In genomic region chr13:36029171-36029570, GRCh38 we compare ENCODE assay signal across 23 cellular contexts.
A peak's percentile ranks its signal among the peaks of the same experiment; 100 is the strongest.
DNase-seq lines count a peak whose midpoint lies in the region; ATAC-seq and TF ChIP-seq lines count a peak whose summit lies in the region.
"Had no signal": no experiment of that assay in that cellular context is flagged by ENCODE, and none has a peak within 500 bp of the region (broad histone marks: within the 10 kb centered on the region; RNA-seq: fewer than 3 reads in every experiment).

No MANE protein-coding gene starts in this region.

- no peak overlapping the region for H3K27ac ChIP-seq in heart right ventricle
- H3K27ac ChIP-seq in CD4-positive, alpha-beta memory T cell (ENCODE audit: low read depth, low read length): no peak overlapping the region
- H3K27ac ChIP-seq: esophagus muscularis mucosa, hepatocyte, right atrium auricular region, thyroid gland had no signal

- DNase-seq in EH (ENCODE audit: low read depth) (peak; percentile 3), NCI-H146 treated with DMSO at 0.1 percent for 48 hours (lab: John Stamatoyannopoulos, UW; ENCODE audit: unreplicated experiment) (peak; percentile 77), astrocyte of the hippocampus (ENCODE audit: low read depth, low spot score) (peak; percentile 58), fibroblast of the aortic adventitia (ENCODE audit: low read depth) (peak; percentile 71), heart right ventricle (no peak), NCI-H1436 treated with DMSO at 0.1 percent for 48 hours (lab: John Stamatoyannopoulos, UW) (no peak)
- no peak for DNase-seq in activated T-cell treated with anti-CD3 and anti-CD28 coated beads, Interleukin-2, amount 50 U/mL, for 72 hours
- no peak for DNase-seq in CD4-positive, alpha-beta memory T cell
- DNase-seq: activated CD8-positive, alpha-beta memory T cell treated with anti-CD3 and anti-CD28 coated beads for 24 hours; activated effector memory CD4-positive, alpha-beta T cell treated with Interleukin-2 at 50 U/mL for 16 hours; amniotic stem cell; Calu3; dermis blood vessel endothelial cell; H9; kidney glomerular epithelial cell; NCI-H2171 treated with DMSO at 0.1 percent for 48 hours; stimulated activated CD4-positive, alpha-beta T cell treated with anti-CD3 and anti-CD28 coated beads, Interleukin-4, amount 100 ng/mL, for 1 hour; stimulated activated CD8-positive, alpha-beta memory T cell treated with anti-CD3 and anti-CD28 coated beads, Interleukin-4, amount 100 ng/mL, for 48 hours; T-cell; thyroid gland had no signal

- H3K27ac Mint-ChIP-seq in activated T-cell treated with anti-CD3 and anti-CD28 coated beads, Interleukin-2, amount 50 U/mL, for 72 hours: no peak overlapping the region
- no peak overlapping the region for H3K27ac Mint-ChIP-seq in CD4-positive, alpha-beta memory T cell
- H3K27ac Mint-ChIP-seq: T-cell had no signal

- H3K4me3 Mint-ChIP-seq in activated T-cell treated with anti-CD3 and anti-CD28 coated beads, Interleukin-2, amount 50 U/mL, for 72 hours: no peak overlapping the region
- H3K4me3 Mint-ChIP-seq in CD4-positive, alpha-beta memory T cell: no peak overlapping the region
- H3K4me3 Mint-ChIP-seq: H9, T-cell had no signal

- peaks cover 0 to 2% of the 10 kb centered on the region in 2 donors for H3K9me3 Mint-ChIP-seq in activated T-cell treated with anti-CD3 and anti-CD28 coated beads, Interleukin-2, amount 50 U/mL, for 72 hours
- peaks cover 0 to 10% (median 3%) of the 10 kb centered on the region in 8 donors for H3K9me3 Mint-ChIP-seq in CD4-positive, alpha-beta memory T cell

- H3K4me1 ChIP-seq in heart right ventricle: peaks cover 0 to 14% (median 6%) of the 10 kb centered on the region in 9 donors
- no peaks in the 10 kb centered on the region for H3K4me1 ChIP-seq in CD4-positive, alpha-beta memory T cell (ENCODE audit: insufficient read depth, low read length)
- H3K4me1 ChIP-seq: esophagus muscularis mucosa, thyroid gland had no signal

- no peaks in the 10 kb centered on the region for H3K9me3 ChIP-seq in heart right ventricle
- H3K9me3 ChIP-seq in CD4-positive, alpha-beta memory T cell (ENCODE audit: control insufficient read depth in 1 of 2, low read length in 2 of 2): no peaks in the 10 kb centered on the region
- H3K9me3 ChIP-seq: esophagus muscularis mucosa, right atrium auricular region, thyroid gland had no signal

- no peaks in the 10 kb centered on the region for H3K27me3 ChIP-seq in heart right ventricle
- no peaks in the 10 kb centered on the region for H3K27me3 ChIP-seq in CD4-positive, alpha-beta memory T cell (ENCODE audit: insufficient read depth, low read length)
- H3K27me3 ChIP-seq: esophagus muscularis mucosa, hepatocyte, right atrium auricular region, thyroid gland had no signal

- TF ChIP-seq CTCF in fibroblast of the aortic adventitia (IDR thresholded peaks at IDR 0.05; ENCODE audit: insufficient read depth, low read length) (no peak), heart right ventricle (IDR thresholded peaks at IDR 0.05) (no peak)

- no peaks in the 10 kb centered on the region for H3K4me1 Mint-ChIP-seq in activated T-cell treated with anti-CD3 and anti-CD28 coated beads, Interleukin-2, amount 50 U/mL, for 72 hours (ENCODE audit: low read depth)
- H3K4me1 Mint-ChIP-seq in CD4-positive, alpha-beta memory T cell: no peaks in the 10 kb centered on the region
- H3K4me1 Mint-ChIP-seq: T-cell had no signal

- no peak for ATAC-seq in heart right ventricle
- ATAC-seq in activated T-cell treated with anti-CD3 and anti-CD28 coated beads, Interleukin-2, amount 50 U/mL, for 72 hours (replicated peaks in 1 of 2): no peak
- ATAC-seq: T-cell had no signal

- no peaks in the 10 kb centered on the region for H3K36me3 Mint-ChIP-seq in activated T-cell treated with anti-CD3 and anti-CD28 coated beads, Interleukin-2, amount 50 U/mL, for 72 hours (ENCODE audit: insufficient read depth in 2 of 2)
- no peaks in the 10 kb centered on the region for H3K36me3 Mint-ChIP-seq in CD4-positive, alpha-beta memory T cell
- H3K36me3 Mint-ChIP-seq: T-cell had no signal

- POLR2A ChIA-PET in CD4-positive, alpha-beta memory T cell (lab: Charles Lee; ENCODE audit: partially characterized antibody): no interaction called here

- intact Hi-C loops in heart right ventricle (cut with DNase I): loop anchor here in 1 of 10 donors (5.0 kb wide), 1 partner anchor 147 kb away; no protein-coding TSS in a partner anchor
- intact Hi-C loops in CD4-positive, alpha-beta memory T cell (cut with micrococcal nuclease): no loop called here

- no peak overlapping the region for H3K4me3 ChIP-seq in fibroblast of the aortic adventitia (ENCODE audit: low read depth, low read length)
- no peak overlapping the region for H3K4me3 ChIP-seq in heart right ventricle
- H3K4me3 ChIP-seq in CD4-positive, alpha-beta memory T cell (ENCODE audit: low read length in 2 of 2): no peak overlapping the region
- H3K4me3 ChIP-seq: esophagus muscularis mucosa, hepatocyte, right atrium auricular region, thyroid gland had no signal

- whole genome bisulfite sequencing in heart right ventricle, 2 donors: 86 to 88% methylated on average over 5 of the region's 5 CpGs

- CTCF ChIA-PET in CD4-positive, alpha-beta memory T cell (lab: Charles Lee; ENCODE audit: partially characterized antibody): no interaction called here

- no peaks in the 10 kb centered on the region for H3K36me3 ChIP-seq in heart right ventricle
- no peaks in the 10 kb centered on the region for H3K36me3 ChIP-seq in CD4-positive, alpha-beta memory T cell (ENCODE audit: insufficient read depth, low read length)
- H3K36me3 ChIP-seq: esophagus muscularis mucosa, right atrium auricular region, thyroid gland had no signal

- no peaks in the 10 kb centered on the region for H3K27me3 Mint-ChIP-seq in activated T-cell treated with anti-CD3 and anti-CD28 coated beads, Interleukin-2, amount 50 U/mL, for 72 hours (ENCODE audit: low read depth)
- no peaks in the 10 kb centered on the region for H3K27me3 Mint-ChIP-seq in CD4-positive, alpha-beta memory T cell
- H3K27me3 Mint-ChIP-seq: T-cell had no signal

Comparison
In these comparisons a context has a peak if more than half of its experiments do, and no peak if none do; other contexts are left out.
1. DNase-seq: peak in EH (single experiment), NCI-H146 treated with DMSO at 0.1 percent for 48 hours (single experiment), astrocyte of the hippocampus (single experiment) and fibroblast of the aortic adventitia (single experiment); none in heart right ventricle (0 of 2), NCI-H1436 treated with DMSO at 0.1 percent for 48 hours (single experiment), activated T-cell treated with anti-CD3 and anti-CD28 coated beads, Interleukin-2, amount 50 U/mL, for 72 hours (0 of 2) and CD4-positive, alpha-beta memory T cell (0 of 5).